Comparison of ENCODE assay signal across 12 cellular contexts in genomic region chr18:57776354-57776753, GRCh38. TPM values are rescaled to one million over a fixed set of nuclear protein-coding genes. Genes with fewer than 3 reads are reported as not detected.
DNase-seq lines count a peak whose midpoint lies in the region; ATAC-seq, FAIRE-seq and TF ChIP-seq lines count a peak whose summit lies in the region.
"Had no signal": no experiment of that assay in that cellular context is flagged by ENCODE, and none has a peak within 500 bp of the region (broad histone marks: within the 10 kb centered on the region; RNA-seq: fewer than 3 reads in every experiment).

No MANE protein-coding gene starts in this region.

- no peak overlapping the region for H3T11ph ChIP-seq in H9 (ENCODE audit: low read length)

- intact Hi-C loops in Calu3 (cut with micrococcal nuclease; ENCODE audit: unreplicated experiment) = loop anchor here (2.0 kb wide), 1 partner anchor 24 kb away; no protein-coding TSS in a partner anchor

- H3K4me1 ChIP-seq in RWPE2 (ENCODE audit: insufficient read depth, poor library complexity, severe bottlenecking) = peaks cover 50% of the 10 kb centered on the region
- H3K4me1 ChIP-seq in small intestine (ENCODE audit: control insufficient read depth in 2 of 2, insufficient read depth in 1 of 2, low read depth in 1 of 2, low read length in 1 of 2) = peaks cover 11 to 12% of the 10 kb centered on the region in 2 donors
- H3K4me1 ChIP-seq in H9 (ENCODE audit: insufficient read depth, low read length) = peaks cover 11% of the 10 kb centered on the region; the same call in 1 of the 2 replicates

- H3K27ac Mint-ChIP-seq in Calu3 (ENCODE audit: unreplicated experiment) = peak overlapping the region; percentile 78
- peak overlapping the region; percentile 75 for H3K27ac Mint-ChIP-seq in endothelial cell (ENCODE audit: unreplicated experiment)
- no peak overlapping the region for H3K27ac Mint-ChIP-seq in H9
- H3K27ac Mint-ChIP-seq: T-helper 2 cell treated with Interferon-gamma antibody and Interleukin-4, amounts not matched to agents 5 μg/mL and 100 μg/mL, for 36 hours had no signal

- H3K9ac ChIP-seq in H9 (ENCODE audit: extremely low read depth, insufficient read length, low read length) = no peak overlapping the region

- no peak for FAIRE-seq in small intestine (lab: Jason Lieb, UNC)
- FAIRE-seq in RCC 7860 (lab: Jason Lieb, UNC) = no peak

- peak overlapping the region; percentile 28 for H3K4me3 Mint-ChIP-seq in Calu3 (ENCODE audit: low read depth, unreplicated experiment)
- H3K4me3 Mint-ChIP-seq in endothelial cell (ENCODE audit: unreplicated experiment) = peak overlapping the region; percentile 29
- no peak overlapping the region for H3K4me3 Mint-ChIP-seq in H9
- H3K4me3 Mint-ChIP-seq: T-helper 2 cell treated with Interferon-gamma antibody and Interleukin-4, amounts not matched to agents 5 μg/mL and 100 μg/mL, for 36 hours had no signal

- no peaks in the 10 kb centered on the region for H3K27me3 Mint-ChIP-seq in Calu3 (ENCODE audit: unreplicated experiment)
- peaks cover 3% of the 10 kb centered on the region for H3K27me3 Mint-ChIP-seq in endothelial cell (ENCODE audit: unreplicated experiment)
- no peaks in the 10 kb centered on the region; the same call in none of the 2 replicates for H3K27me3 Mint-ChIP-seq in H9 (ENCODE audit: low read depth)

- H3K4me1 Mint-ChIP-seq in Calu3 (ENCODE audit: low read depth, unreplicated experiment) (peaks cover 90% of the 10 kb centered on the region), endothelial cell (ENCODE audit: unreplicated experiment) (peaks cover 71% of the 10 kb centered on the region), H9 (peaks cover 21 to 25% of the 10 kb centered on the region in 2 experiments)

- WGBS in small intestine, 3 donors = 11 to 54% (median 40%) methylated on average over 3 of the region's 3 CpGs
- WGBS in H9 (ENCODE audit: extremely low coverage, insufficient read length, low lambda C conversion rate) = no CpG with 5 or more reads among the region's 3 CpGs

- no peak for ATAC-seq in RWPE2 (ENCODE audit: low read depth)

- no peak overlapping the region for H2BK12ac ChIP-seq in H9 (ENCODE audit: insufficient read length, low read depth, low read length)

- H3K18ac ChIP-seq in H9 (ENCODE audit: insufficient read length, low read depth, low read length) = no peak overlapping the region

- H4K91ac ChIP-seq in H9 (ENCODE audit: insufficient read length, low read depth, low read length) = no peak overlapping the region

- H3K27me3 ChIP-seq in RWPE2 (ENCODE audit: insufficient read depth, poor library complexity, severe bottlenecking) (no peaks in the 10 kb centered on the region), small intestine (ENCODE audit: control insufficient read depth in 2 of 2, insufficient read depth in 2 of 2, low read length in 2 of 2) (no peaks in the 10 kb centered on the region), H9 (ENCODE audit: insufficient read depth, low read length) (no peaks in the 10 kb centered on the region)
- H3K27me3 ChIP-seq: right lobe of liver had no signal

- CTCF ChIA-PET in Calu3 (lab: Charles Lee) = interaction anchor here (0.6 to 0.7 kb wide), 2 partner anchors 62 to 560 kb away, joined by 3 to 5 read pairs; no protein-coding TSS in a partner anchor

- H3K9me3 ChIP-seq in RWPE2 (ENCODE audit: severe bottlenecking) (no peaks in the 10 kb centered on the region), small intestine (ENCODE audit: control insufficient read depth, low read depth) (no peaks in the 10 kb centered on the region), H9 (ENCODE audit: control insufficient read depth, low read depth, low read length) (no peaks in the 10 kb centered on the region)
- H3K9me3 ChIP-seq: right lobe of liver had no signal

- H2AK5ac ChIP-seq in H9 (ENCODE audit: insufficient read length, low read length) = no peak overlapping the region

- no peak overlapping the region for H2AFZ ChIP-seq in H9 (ENCODE audit: low read length)

- no peak overlapping the region for H2BK20ac ChIP-seq in H9 (ENCODE audit: low read depth, low read length, poor library complexity, severe bottlenecking)

- H3K4me3 ChIP-seq in RWPE2 (ENCODE audit: severe bottlenecking) = no peak overlapping the region
- H3K4me3 ChIP-seq in small intestine (ENCODE audit: low read depth in 1 of 2, low read length in 2 of 2) = no peak overlapping the region
- H3K4me3 ChIP-seq: right lobe of liver had no signal

- H4K8ac ChIP-seq in H9 (replicated peaks; ENCODE audit: insufficient read length, low read depth, low read length) = no peak overlapping the region

- H3K23ac ChIP-seq in H9 (ENCODE audit: insufficient read length, low read depth, low read length) = no peak overlapping the region

- BruUV-seq in Calu3 (replicated peaks; lab: Mats Ljungman, UMichigan) = TSS peak; percentile 45

- H3K4ac ChIP-seq in H9 (ENCODE audit: low read depth, low read length) = no peak overlapping the region

- TF ChIP-seq CTCF in Calu3 (IDR thresholded peaks at IDR 0.05; ENCODE audit: unreplicated experiment) (no peak), RWPE2 (IDR thresholded peaks at IDR 0.05; ENCODE audit: poor library complexity, severe bottlenecking) (no peak), endothelial cell (IDR thresholded peaks at IDR 0.05; ENCODE audit: unreplicated experiment) (no peak), H9 (conservative IDR thresholded peaks at IDR 0.05) (no peak), GM20000 (IDR thresholded peaks at IDR 0.05; ENCODE audit: extremely low read depth, missing control alignments) (no peak)

- H3K79me1 ChIP-seq in H9 (ENCODE audit: insufficient read depth, low read depth, low read length, poor library complexity, severe bottlenecking) = no peaks in the 10 kb centered on the region

- H2BK120ac ChIP-seq in H9 (ENCODE audit: low read depth, low read length, poor library complexity, severe bottlenecking) = no peak overlapping the region

- H3K23me2 ChIP-seq in H9 (ENCODE audit: insufficient read length, low read depth, low read length, poor library complexity, severe bottlenecking) = no peaks in the 10 kb centered on the region

- H3K9me3 Mint-ChIP-seq in Calu3 (ENCODE audit: low read depth, unreplicated experiment) (no peaks in the 10 kb centered on the region), endothelial cell (ENCODE audit: unreplicated experiment) (no peaks in the 10 kb centered on the region), H9 (peaks cover 0 to 3% of the 10 kb centered on the region in 2 experiments; a peak in 2 of 5 replicates)
- H3K9me3 Mint-ChIP-seq: T-helper 2 cell treated with Interferon-gamma antibody and Interleukin-4, amounts not matched to agents 5 μg/mL and 100 μg/mL, for 36 hours had no signal

- H3K27ac ChIP-seq in RWPE2 (ENCODE audit: poor library complexity, severe bottlenecking) = peak overlapping the region; percentile 79
- peak overlapping the region; percentile 89 to 96 for H3K27ac ChIP-seq in small intestine (ENCODE audit: low read depth in 1 of 2, low read length in 1 of 2)
- no peak overlapping the region for H3K27ac ChIP-seq in H9 (ENCODE audit: insufficient read length, low read depth, low read length)

- no peak overlapping the region for H3K14ac ChIP-seq in H9 (ENCODE audit: insufficient read depth, low read length)

- no peaks in the 10 kb centered on the region for H3K79me2 ChIP-seq in H9 (ENCODE audit: insufficient read depth, low read length)

- H3K36me3 ChIP-seq in RWPE2 (ENCODE audit: low read depth) (no peaks in the 10 kb centered on the region), small intestine (ENCODE audit: control insufficient read depth in 2 of 2, insufficient read depth in 2 of 2, low read length in 2 of 2) (no peaks in the 10 kb centered on the region)
- H3K36me3 ChIP-seq: right lobe of liver had no signal

- H4K20me1 ChIP-seq in H9 (ENCODE audit: control insufficient read depth, insufficient read depth, insufficient read length) = no peaks in the 10 kb centered on the region

- H3K4me2 ChIP-seq in H9 (ENCODE audit: insufficient read depth, insufficient read length, low read length) = no peak overlapping the region

- H3K36me3 Mint-ChIP-seq in Calu3 (ENCODE audit: insufficient read depth, unreplicated experiment) (peaks cover 48% of the 10 kb centered on the region), endothelial cell (ENCODE audit: low read depth, unreplicated experiment) (peaks cover 17% of the 10 kb centered on the region), H9 (ENCODE audit: insufficient read depth in 1 of 3, low read depth in 3 of 3) (no peaks in the 10 kb centered on the region)

- no peak overlapping the region for H3K56ac ChIP-seq in H9 (ENCODE audit: insufficient read length, low read depth, low read length)

- no peak overlapping the region for H4K5ac ChIP-seq in H9 (ENCODE audit: insufficient read length, low read depth, low read length)

- H2BK15ac ChIP-seq in H9 (ENCODE audit: low read depth, low read length) = no peak overlapping the region

- DNase-seq in Calu3 (no peak), RWPE2 (ENCODE audit: low spot score) (no peak), endothelial cell (ENCODE audit: low spot score) (no peak), small intestine (no peak), RCC 7860 (ENCODE audit: low spot score) (no peak), H9 (no peak), GM20000 (ENCODE audit: low spot score) (no peak), AG20443 (ENCODE audit: low spot score) (no peak)
- DNase-seq: NCI-H345, right lobe of liver had no signal

- H2BK5ac ChIP-seq in H9 (ENCODE audit: insufficient read length, low read length) = no peak overlapping the region

RNA-seq across cellular contexts. Expression of gene ATP8B1, which starts 26.8 kb away (rescaled TPM):
- total RNA-seq in Calu3 (2022) = 62.3 and 66.2 TPM in 2 replicates
- 66.7 TPM for total RNA-seq in endothelial cell (ENCODE audit: unreplicated experiment)
- 10 to 100 TPM; 25.5 to 57.1 (median 28.4) TPM for polyA plus RNA-seq in small intestine
- 0.53 and 1.1 TPM in 2 replicates for total RNA-seq in H9 (2021)
- total RNA-seq: G401 had no signal

Comparison
In these comparisons a context has a peak if more than half of its experiments do, and no peak if none do; other contexts are left out.
1. H3K27ac Mint-ChIP-seq: peak in Calu3 (single experiment) and endothelial cell (single experiment); none in H9 (0 of 3).
2. H3K4me3 Mint-ChIP-seq: peak in Calu3 (single experiment) and endothelial cell (single experiment); none in H9 (0 of 2).
3. RNA of gene ATP8B1, which starts 26.8 kb away (total RNA-seq): 66.7 TPM in endothelial cell (single experiment) and 62.3 to 66.2 TPM in Calu3; 0.53 to 1.1 TPM in H9; every median in the first group is over 10 times any median in the second.